ENCODE assay signal across 14 cellular contexts in the genomic region with DNA sequence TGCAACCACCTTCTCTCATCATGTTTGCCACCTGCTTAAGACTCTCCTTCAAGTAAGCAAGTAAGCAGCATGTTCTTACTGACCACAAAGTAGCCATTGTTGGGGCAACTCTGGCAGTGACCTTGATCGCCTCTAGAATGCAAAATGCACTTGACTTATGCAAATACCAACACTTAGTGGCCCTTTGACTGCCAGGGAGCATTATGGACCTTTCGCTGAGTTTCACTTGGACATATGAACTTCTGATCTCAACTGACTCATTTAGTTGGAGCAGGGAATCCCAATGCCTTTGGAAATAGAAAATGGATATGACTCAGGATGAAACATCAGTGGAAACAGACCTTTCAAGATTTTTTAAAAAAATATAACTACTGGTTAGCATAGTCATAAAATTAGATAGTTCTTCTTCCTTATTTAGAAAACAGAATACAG. TPM values are rescaled to one million over a fixed set of nuclear protein-coding genes. Genes with fewer than 3 reads are reported as not detected.
DNase-seq lines count a peak whose midpoint lies in the region; ATAC-seq and TF ChIP-seq lines count a peak whose summit lies in the region.
"Had no signal": no experiment of that assay in that cellular context is flagged by ENCODE, and none has a peak within 500 bp of the region (broad histone marks: within the 10 kb centered on the region; RNA-seq: fewer than 3 reads in every experiment).

No MANE protein-coding gene starts in this region.

- H3K27me3 Mint-ChIP-seq in HFFc6 (ENCODE audit: insufficient read depth) (peaks cover 6% of the 10 kb centered on the region), neural progenitor cell (ENCODE audit: insufficient read depth, low read depth) (peaks cover 5% of the 10 kb centered on the region)
- H3K27me3 Mint-ChIP-seq in activated CD8-positive, alpha-beta memory T cell treated with anti-CD3 and anti-CD28 coated beads, Interleukin-2, amount 10 ng/mL, durations not matched to agents 7 days and 5 days = peaks cover 15% of the 10 kb centered on the region

- DNase-seq in AG04450 (ENCODE audit: low read depth, low spot score) (peak; percentile 29), HFFc6 (peak; percentile 85), astrocyte of the spinal cord (ENCODE audit: low read depth, low spot score) (peak; percentile 80), iris pigment epithelial cell (ENCODE audit: low read depth) (peak; percentile 53), neural progenitor cell (ENCODE audit: low spot score) (no peak), T1000 (lab: John Stamatoyannopoulos, UW) (no peak)
- DNase-seq in activated CD8-positive, alpha-beta memory T cell treated with anti-CD3 and anti-CD28 coated beads, Interleukin-2, amount 10 ng/mL, durations not matched to agents 7 days and 5 days = no peak
- DNase-seq: ACHN; activated CD4-positive, alpha-beta T cell treated with anti-CD3 and anti-CD28 coated beads for 48 hours; body of pancreas; T-cell had no signal

- peaks cover 24% of the 10 kb centered on the region for H3K4me1 Mint-ChIP-seq in HFFc6 (ENCODE audit: low read depth)
- no peaks in the 10 kb centered on the region for H3K4me1 Mint-ChIP-seq in neural progenitor cell
- H3K4me1 Mint-ChIP-seq in activated CD8-positive, alpha-beta memory T cell treated with anti-CD3 and anti-CD28 coated beads, Interleukin-2, amount 10 ng/mL, durations not matched to agents 7 days and 5 days = peaks cover 14% of the 10 kb centered on the region

- H3K4me3 ChIP-seq in AG04450 (ENCODE audit: low read depth, low read length) (no peak overlapping the region), astrocyte of the spinal cord (ENCODE audit: low read depth, low read length) (no peak overlapping the region), neural progenitor cell (no peak overlapping the region)
- H3K4me3 ChIP-seq: body of pancreas had no signal

- H3K9me3 ChIP-seq in AG04450 (ENCODE audit: control insufficient read depth, insufficient read depth, low read length) (no peaks in the 10 kb centered on the region), neural progenitor cell (ENCODE audit: low read depth) (no peaks in the 10 kb centered on the region)
- H3K9me3 ChIP-seq: body of pancreas had no signal

- TF ChIP-seq CTCF in AG04450 (IDR thresholded peaks at IDR 0.05; ENCODE audit: low read depth, low read length) (no peak), HFFc6 (IDR thresholded peaks at IDR 0.05) (no peak), astrocyte of the spinal cord (IDR thresholded peaks at IDR 0.05; ENCODE audit: low read depth, low read length) (no peak), neural progenitor cell (IDR thresholded peaks at IDR 0.05) (no peak)

- POLR2A ChIA-PET in AG04450 (lab: Yijun Ruan, JAX) = interaction anchor here (0.7 kb wide), 1 partner anchor 54 kb away, joined by 3 read pairs; no protein-coding TSS in a partner anchor

- no peak overlapping the region for H2AFZ ChIP-seq in neural progenitor cell (replicated peaks)
- H2AFZ ChIP-seq: parathyroid adenoma had no signal

- no peak for ATAC-seq in GM18867 (IDR thresholded peaks at IDR 0.05; ENCODE audit: unreplicated experiment)
- no peak for ATAC-seq in activated CD8-positive, alpha-beta memory T cell treated with anti-CD3 and anti-CD28 coated beads, Interleukin-2, amount 10 ng/mL, durations not matched to agents 7 days and 5 days
- ATAC-seq: body of pancreas, T-cell had no signal

- in situ Hi-C loops in astrocyte of the spinal cord (cut with HindIII; ENCODE audit: low sequenced_read_pairs) = no loop called here

- H3K9ac ChIP-seq in neural progenitor cell = no peak overlapping the region
- H3K9ac ChIP-seq: parathyroid adenoma had no signal

- H3K9me3 Mint-ChIP-seq in HFFc6 (no peaks in the 10 kb centered on the region), neural progenitor cell (peaks cover 2% of the 10 kb centered on the region)
- H3K9me3 Mint-ChIP-seq in activated CD8-positive, alpha-beta memory T cell treated with anti-CD3 and anti-CD28 coated beads, Interleukin-2, amount 10 ng/mL, durations not matched to agents 7 days and 5 days (ENCODE audit: low read depth) = no peaks in the 10 kb centered on the region
- H3K9me3 Mint-ChIP-seq: T-cell had no signal

- H3K27ac ChIP-seq in AG04450 (ENCODE audit: low read depth, low read length) (no peak overlapping the region), neural progenitor cell (no peak overlapping the region)
- H3K27ac ChIP-seq: body of pancreas, parathyroid adenoma had no signal

- H3K27ac Mint-ChIP-seq in HFFc6 (no peak overlapping the region), neural progenitor cell (no peak overlapping the region)
- H3K27ac Mint-ChIP-seq in activated CD8-positive, alpha-beta memory T cell treated with anti-CD3 and anti-CD28 coated beads, Interleukin-2, amount 10 ng/mL, durations not matched to agents 7 days and 5 days = no peak overlapping the region
- H3K27ac Mint-ChIP-seq: T-cell had no signal

- no peak overlapping the region for H3K4me3 Mint-ChIP-seq in HFFc6
- H3K4me3 Mint-ChIP-seq in neural progenitor cell = no peak overlapping the region
- H3K4me3 Mint-ChIP-seq in activated CD8-positive, alpha-beta memory T cell treated with anti-CD3 and anti-CD28 coated beads, Interleukin-2, amount 10 ng/mL, durations not matched to agents 7 days and 5 days = no peak overlapping the region
- H3K4me3 Mint-ChIP-seq: T-cell had no signal

- no peaks in the 10 kb centered on the region for H3F3A ChIP-seq in neural progenitor cell (ENCODE audit: low read depth)

- H3K36me3 ChIP-seq in neural progenitor cell = no peaks in the 10 kb centered on the region

- H3K4me1 ChIP-seq in neural progenitor cell = no peaks in the 10 kb centered on the region
- H3K4me1 ChIP-seq: body of pancreas, parathyroid adenoma had no signal

- H3K4me2 ChIP-seq in neural progenitor cell = no peak overlapping the region

- no peaks in the 10 kb centered on the region for H3K79me2 ChIP-seq in neural progenitor cell (ENCODE audit: low read depth)
- H3K79me2 ChIP-seq: parathyroid adenoma had no signal

- CTCF ChIA-PET in AG04450 (lab: Charles Lee) = no interaction called here
- CTCF ChIA-PET in activated CD8-positive, alpha-beta memory T cell treated with anti-CD3 and anti-CD28 coated beads, Interleukin-2, amount 10 ng/mL, durations not matched to agents 7 days and 5 days (lab: Charles Lee) = no interaction called here

- H3K27me3 ChIP-seq in AG04450 (ENCODE audit: control insufficient read depth, insufficient read depth, low read length) = no peaks in the 10 kb centered on the region
- H3K27me3 ChIP-seq in neural progenitor cell = no peaks in the 10 kb centered on the region
- H3K27me3 ChIP-seq: body of pancreas had no signal

- no peaks in the 10 kb centered on the region for H4K20me1 ChIP-seq in neural progenitor cell (ENCODE audit: low read depth)

- H3K36me3 Mint-ChIP-seq in HFFc6 (ENCODE audit: low read depth) (peaks cover 5% of the 10 kb centered on the region; the same call in 1 of the 2 replicates), neural progenitor cell (no peaks in the 10 kb centered on the region)
- H3K36me3 Mint-ChIP-seq in activated CD8-positive, alpha-beta memory T cell treated with anti-CD3 and anti-CD28 coated beads, Interleukin-2, amount 10 ng/mL, durations not matched to agents 7 days and 5 days = no peaks in the 10 kb centered on the region
- H3K36me3 Mint-ChIP-seq: T-cell had no signal

RNA-seq across cellular contexts. Expression of a gene that starts 6.1 kb away (rescaled TPM):
- polyA plus RNA-seq in AG04450 (2011; rRNA removed) = not detected in 2 replicates
- polyA minus RNA-seq in AG04450 (2011; rRNA and poly(A)+ RNA removed) = not detected in 2 replicates
- total RNA-seq in HFFc6 (2021; fragmentation: NEBNext Ultra II Directional; extraction: Animal tissue kit (Norgen Biotek cat#: 25700)) = not detected
- not detected in 2 replicates for total RNA-seq in neural progenitor cell (ENCODE audit: low replicate concordance)
- total RNA-seq in activated CD8-positive, alpha-beta memory T cell treated with anti-CD3 and anti-CD28 coated beads, Interleukin-2, amount 10 ng/mL, durations not matched to agents 7 days and 5 days = not detected
- total RNA-seq: T-cell had no signal

RNA-seq across cellular contexts. Expression of a gene that starts 55.5 kb away (rescaled TPM):
- not detected in 2 replicates for polyA plus RNA-seq in AG04450 (2011; rRNA removed)
- polyA minus RNA-seq in AG04450 (2011; rRNA and poly(A)+ RNA removed) = not detected in 2 replicates
- not detected for total RNA-seq in HFFc6 (2021; fragmentation: NEBNext Ultra II Directional; extraction: Animal tissue kit (Norgen Biotek cat#: 25700))
- not detected in 2 replicates for total RNA-seq in neural progenitor cell (ENCODE audit: low replicate concordance)
- not detected for total RNA-seq in activated CD8-positive, alpha-beta memory T cell treated with anti-CD3 and anti-CD28 coated beads, Interleukin-2, amount 10 ng/mL, durations not matched to agents 7 days and 5 days
- total RNA-seq: body of pancreas, T-cell, urinary bladder had no signal
- polyA plus RNA-seq: urinary bladder had no signal

Comparison
In these comparisons a context has a peak if more than half of its experiments do, and no peak if none do; other contexts are left out.
1. DNase-seq: peak in AG04450 (single experiment), HFFc6 (single experiment), astrocyte of the spinal cord (single experiment) and iris pigment epithelial cell (single experiment); none in neural progenitor cell (single experiment), T1000 (single experiment) and activated CD8-positive, alpha-beta memory T cell treated with anti-CD3 and anti-CD28 coated beads, Interleukin-2, amount 10 ng/mL, durations not matched to agents 7 days and 5 days (single experiment).